ENCODE assay signal across 27 cellular contexts in the genomic region with DNA sequence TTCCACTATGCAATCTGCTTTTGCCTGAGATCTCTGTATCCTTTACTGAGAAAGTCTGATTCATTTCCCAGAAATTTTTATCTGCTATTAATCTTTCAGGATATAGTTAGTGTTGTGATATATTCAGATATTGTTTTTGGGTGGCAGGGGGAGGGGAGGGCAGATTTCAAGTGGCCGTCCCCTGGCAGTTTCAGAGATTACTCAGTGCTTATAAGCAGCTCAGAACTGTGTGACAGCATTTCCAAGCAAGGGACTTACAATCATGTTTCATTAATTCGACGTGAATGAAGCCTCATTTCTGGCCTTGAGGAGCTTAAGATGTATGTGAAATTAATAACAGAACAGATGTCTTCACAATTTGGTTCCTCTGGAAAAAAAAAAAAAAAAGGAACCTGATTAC. TPM values are rescaled to one million over a fixed set of nuclear protein-coding genes. Genes with fewer than 3 reads are reported as not detected.
"Had no signal": no experiment of that assay in that cellular context is flagged by ENCODE, and none has a peak within 500 bp of the region (broad histone marks: within the 10 kb centered on the region; RNA-seq: fewer than 3 reads in every experiment).

No MANE protein-coding gene starts in this region.

- H3K27ac Mint-ChIP-seq: activated naive CD8-positive, alpha-beta T cell treated with anti-CD3 and anti-CD28 coated beads, Interleukin-2, amount 10 ng/mL, durations not matched to agents 7 days and 5 days; endodermal cell; immature natural killer cell; memory B cell; naive thymus-derived CD8-positive, alpha-beta T cell; stimulated activated naive B cell treated with anti-CD40 and anti-IgM and Interleukin-4, amounts not matched to agents 10 μg/mL and 1 μg/mL and 100 μg/mL, for 72 hours; T-helper 1 cell treated with Interleukin-12 subunit alpha and Interleukin-12 subunit beta and Interleukin-4 antibody, amounts not matched to agents 30 μg/mL and 1 μg/mL, for 36 hours had no signal

- H3K36me3 ChIP-seq: ascending aorta, brain microvascular endothelial cell, esophagus muscularis mucosa, heart left ventricle, right atrium auricular region, stomach, thyroid gland had no signal

- H3K4me1 Mint-ChIP-seq: activated naive CD8-positive, alpha-beta T cell treated with anti-CD3 and anti-CD28 coated beads, Interleukin-2, amount 10 ng/mL, durations not matched to agents 7 days and 5 days; endodermal cell; immature natural killer cell; memory B cell had no signal

- H3K27ac ChIP-seq: ascending aorta, brain microvascular endothelial cell, esophagus muscularis mucosa, foreskin keratinocyte, parathyroid adenoma, psoas muscle, right atrium auricular region, stomach, thyroid gland, VCaP had no signal

- DNase-seq: activated CD4-positive, alpha-beta T cell treated with anti-CD3 and anti-CD28 coated beads for 48 hours; activated CD4-positive, alpha-beta T cell treated with anti-CD3 and anti-CD28 coated beads, Interleukin-2, amount 50 U/mL, for 48 hours; activated CD8-positive, alpha-beta memory T cell treated with anti-CD3 and anti-CD28 coated beads for 24 hours; activated naive CD4-positive, alpha-beta T cell treated with anti-CD3 and anti-CD28 coated beads for 36 hours; activated naive CD8-positive, alpha-beta T cell treated with anti-CD3 and anti-CD28 coated beads, Interleukin-2, amount 10 ng/mL, durations not matched to agents 7 days and 5 days; brain microvascular endothelial cell; cortex of kidney; endodermal cell; heart left ventricle; immature natural killer cell; naive thymus-derived CD8-positive, alpha-beta T cell; psoas muscle; stimulated activated CD4-positive, alpha-beta T cell treated with anti-CD3 and anti-CD28 coated beads, Interleukin-15, amount 100 ng/mL, for 24 hours; stimulated activated CD4-positive, alpha-beta T cell treated with anti-CD3 and anti-CD28 coated beads, Interleukin-2, amount 100 ng/mL, for 24 hours; stimulated activated naive B cell treated with anti-CD40 and anti-IgM and Interleukin-4, amounts not matched to agents 10 μg/mL and 1 μg/mL and 100 μg/mL, for 72 hours; stomach; thyroid gland had no signal

- H3K9me3 Mint-ChIP-seq: activated naive CD4-positive, alpha-beta T cell treated with anti-CD3 and anti-CD28 coated beads for 36 hours; activated naive CD8-positive, alpha-beta T cell treated with anti-CD3 and anti-CD28 coated beads, Interleukin-2, amount 10 ng/mL, durations not matched to agents 7 days and 5 days; endodermal cell; immature natural killer cell; naive thymus-derived CD8-positive, alpha-beta T cell; neural crest cell; stimulated activated naive B cell treated with anti-CD40 and anti-IgM and Interleukin-4, amounts not matched to agents 10 μg/mL and 1 μg/mL and 100 μg/mL, for 72 hours; T-helper 1 cell treated with Interleukin-12 subunit alpha and Interleukin-12 subunit beta and Interleukin-4 antibody, amounts not matched to agents 30 μg/mL and 1 μg/mL, for 36 hours had no signal

- H3K36me3 Mint-ChIP-seq: activated naive CD8-positive, alpha-beta T cell treated with anti-CD3 and anti-CD28 coated beads, Interleukin-2, amount 10 ng/mL, durations not matched to agents 7 days and 5 days; immature natural killer cell; memory B cell; naive thymus-derived CD8-positive, alpha-beta T cell; stimulated activated naive B cell treated with anti-CD40 and anti-IgM and Interleukin-4, amounts not matched to agents 10 μg/mL and 1 μg/mL and 100 μg/mL, for 72 hours had no signal

- H3K27me3 ChIP-seq: ascending aorta, brain microvascular endothelial cell, heart left ventricle, right atrium auricular region, thyroid gland had no signal

- H3K4me3 ChIP-seq: ascending aorta, esophagus muscularis mucosa, psoas muscle, right atrium auricular region, stomach, thyroid gland had no signal

- H3K4me3 Mint-ChIP-seq: activated naive CD4-positive, alpha-beta T cell treated with anti-CD3 and anti-CD28 coated beads for 36 hours; activated naive CD8-positive, alpha-beta T cell treated with anti-CD3 and anti-CD28 coated beads, Interleukin-2, amount 10 ng/mL, durations not matched to agents 7 days and 5 days; endodermal cell; immature natural killer cell; memory B cell; neural crest cell; stimulated activated naive B cell treated with anti-CD40 and anti-IgM and Interleukin-4, amounts not matched to agents 10 μg/mL and 1 μg/mL and 100 μg/mL, for 72 hours; T-helper 1 cell treated with Interleukin-12 subunit alpha and Interleukin-12 subunit beta and Interleukin-4 antibody, amounts not matched to agents 30 μg/mL and 1 μg/mL, for 36 hours had no signal

- H3K9me3 ChIP-seq: ascending aorta, esophagus muscularis mucosa, psoas muscle, right atrium auricular region, stomach, thyroid gland had no signal

- ATAC-seq: activated CD4-positive, CD25-positive, alpha-beta regulatory T cell treated with anti-CD3 and anti-CD28 coated beads, Interleukin-2, amount 50 U/mL, for 24 hours; naive thymus-derived CD8-positive, alpha-beta T cell had no signal

- H3K4me1 ChIP-seq: ascending aorta, foreskin keratinocyte, parathyroid adenoma, psoas muscle, right atrium auricular region, stomach, thyroid gland had no signal

RNA-seq across cellular contexts. Expression of gene MMP2, which starts 35.1 kb away (rescaled TPM):
- total RNA-seq: activated naive CD4-positive, alpha-beta T cell treated with anti-CD3 and anti-CD28 coated beads for 36 hours had no signal
